Comparison of ENCODE assay signal across 8 cellular contexts in the genomic region with DNA sequence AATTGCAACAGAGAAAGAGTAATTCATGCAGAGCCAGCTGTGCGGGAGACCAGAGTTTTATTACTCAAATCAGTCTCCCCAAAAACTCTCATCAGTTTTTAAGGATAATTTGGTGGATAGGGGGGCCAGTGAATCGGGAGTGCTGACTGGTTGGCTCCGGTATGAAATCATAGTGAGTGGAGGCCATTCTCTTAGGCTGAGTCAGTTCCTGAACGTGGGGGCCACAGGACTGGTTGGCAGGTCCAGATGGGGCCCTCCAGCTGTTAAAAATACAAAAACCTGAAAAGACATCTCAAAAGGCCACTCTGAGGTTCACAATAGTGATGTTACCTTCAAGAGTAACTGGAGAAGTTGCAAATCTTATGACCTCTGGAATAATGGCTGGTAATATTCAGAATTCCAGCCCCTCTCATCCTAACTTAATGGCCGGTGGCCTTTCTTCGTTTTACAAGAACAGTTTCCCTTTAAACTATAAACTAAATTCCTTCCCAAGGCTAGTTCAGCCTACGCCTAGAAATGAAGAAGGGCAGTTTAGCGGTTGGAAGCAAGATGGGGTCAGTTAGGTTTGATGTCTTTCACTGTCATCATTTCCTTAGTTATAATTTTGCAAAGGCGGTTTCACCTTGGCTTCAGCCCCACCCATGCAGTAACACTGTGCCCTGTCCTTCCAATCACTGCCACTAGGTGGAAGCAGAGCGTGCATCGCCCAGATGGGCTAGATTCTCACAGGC. TPM values are rescaled to one million over a fixed set of nuclear protein-coding genes. Genes with fewer than 3 reads are reported as not detected.
DNase-seq lines count a peak whose midpoint lies in the region; ATAC-seq and TF ChIP-seq lines count a peak whose summit lies in the region.

No MANE protein-coding gene starts in this region.

- H3K4me3 ChIP-seq in adipocyte (ENCODE audit: low read length) (peak overlapping the region; percentile 62), left ventricle myocardium inferior (no peak overlapping the region)

- H3K36me3 Mint-ChIP-seq in T-helper 1 cell treated with Interleukin-12 subunit alpha and Interleukin-12 subunit beta and Interleukin-4 antibody, amounts not matched to agents 30 μg/mL and 1 μg/mL, for 36 hours (ENCODE audit: low read depth): peaks cover 4% of the 10 kb centered on the region

- ATAC-seq in HG03045 (IDR thresholded peaks at IDR 0.05; ENCODE audit: unreplicated experiment): no peak

- H3K36me3 ChIP-seq in adipocyte (ENCODE audit: control insufficient read depth, insufficient read depth, low read length, severe bottlenecking): peaks cover 4% of the 10 kb centered on the region
- peaks cover 16% of the 10 kb centered on the region for H3K36me3 ChIP-seq in left ventricle myocardium inferior

- H3K27me3 Mint-ChIP-seq in T-helper 1 cell treated with Interleukin-12 subunit alpha and Interleukin-12 subunit beta and Interleukin-4 antibody, amounts not matched to agents 30 μg/mL and 1 μg/mL, for 36 hours (ENCODE audit: low read depth): peaks cover 3% of the 10 kb centered on the region

- peak overlapping the region; percentile 64 for H3K9ac ChIP-seq in adipocyte (ENCODE audit: low read length)

- H3K27me3 ChIP-seq in adipocyte (replicated peaks; ENCODE audit: control insufficient read depth, insufficient read depth, low read length): no peaks in the 10 kb centered on the region
- no peaks in the 10 kb centered on the region for H3K27me3 ChIP-seq in left ventricle myocardium inferior (ENCODE audit: low read depth)

- no peak overlapping the region for H3K27ac Mint-ChIP-seq in T-helper 1 cell treated with Interleukin-12 subunit alpha and Interleukin-12 subunit beta and Interleukin-4 antibody, amounts not matched to agents 30 μg/mL and 1 μg/mL, for 36 hours

- peak overlapping the region; percentile 49 for H3K4me3 Mint-ChIP-seq in T-helper 1 cell treated with Interleukin-12 subunit alpha and Interleukin-12 subunit beta and Interleukin-4 antibody, amounts not matched to agents 30 μg/mL and 1 μg/mL, for 36 hours

- H3K9me3 Mint-ChIP-seq in T-helper 1 cell treated with Interleukin-12 subunit alpha and Interleukin-12 subunit beta and Interleukin-4 antibody, amounts not matched to agents 30 μg/mL and 1 μg/mL, for 36 hours: no peaks in the 10 kb centered on the region

- H3K27ac ChIP-seq in left ventricle myocardium inferior (replicated peaks): no peak overlapping the region

- intact Hi-C loops in left ventricle myocardium inferior (cut with micrococcal nuclease): loop anchor here (2.0 kb wide), 1 partner anchor 44 kb away; no protein-coding TSS in a partner anchor

- DNase-seq in NCI-H187 (lab: John Stamatoyannopoulos, UW) (peak; percentile 10 to 13), NCI-H187 treated with DMSO at 0.1 percent for 48 hours (lab: John Stamatoyannopoulos, UW) (no peak), NAMALWA (ENCODE audit: low spot score) (peak; percentile 93), adipocyte (ENCODE audit: low read depth) (peak; percentile 94), left ventricle myocardium inferior (peak; percentile 81), retina (peak; percentile 73)

- H3K9me3 ChIP-seq in adipocyte (ENCODE audit: control insufficient read depth, low read length) (no peaks in the 10 kb centered on the region), left ventricle myocardium inferior (replicated peaks) (no peaks in the 10 kb centered on the region)

- H3K4me1 ChIP-seq in adipocyte (ENCODE audit: control insufficient read depth, insufficient read depth, low read length): peaks cover 29% of the 10 kb centered on the region
- peaks cover 49% of the 10 kb centered on the region for H3K4me1 ChIP-seq in left ventricle myocardium inferior

- peak; percentile 97 for TF ChIP-seq CTCF in left ventricle myocardium inferior (IDR thresholded peaks at IDR 0.05; ENCODE audit: borderline replicate concordance)

- H3K4me1 Mint-ChIP-seq in T-helper 1 cell treated with Interleukin-12 subunit alpha and Interleukin-12 subunit beta and Interleukin-4 antibody, amounts not matched to agents 30 μg/mL and 1 μg/mL, for 36 hours (ENCODE audit: low read depth): peaks cover 19% of the 10 kb centered on the region

RNA-seq across cellular contexts. Expression of gene MICA, which starts 6.8 kb away (rescaled TPM):
- total RNA-seq in left ventricle myocardium inferior: 9.9 TPM

RNA-seq across cellular contexts. Expression of gene HLA-B, which starts 39.6 kb away (rescaled TPM):
- total RNA-seq in left ventricle myocardium inferior: 400 TPM
